ENCODE assay signal across 18 cellular contexts in the genomic region with DNA sequence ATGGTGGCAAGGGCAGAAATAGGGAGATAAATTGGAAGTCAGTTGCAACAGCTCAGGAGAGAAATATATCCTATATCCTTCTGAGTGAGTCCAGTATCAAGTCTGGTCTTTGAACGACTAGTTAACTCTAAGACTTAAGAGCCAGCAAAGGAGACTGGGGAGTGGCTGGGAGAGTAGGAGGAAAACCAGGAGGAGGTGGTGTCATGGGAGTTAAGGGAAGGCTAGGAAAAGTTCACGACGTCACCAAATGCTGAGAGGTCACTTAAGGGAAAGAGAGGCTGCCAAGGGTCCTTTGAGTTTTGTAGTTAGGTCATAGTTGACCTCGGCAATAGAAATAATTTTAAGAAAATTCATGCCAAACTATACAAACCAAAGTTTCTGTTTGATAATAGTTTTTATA. TPM values are rescaled to one million over a fixed set of nuclear protein-coding genes. Genes with fewer than 3 reads are reported as not detected.
"Had no signal": no experiment of that assay in that cellular context is flagged by ENCODE, and none has a peak within 500 bp of the region (broad histone marks: within the 10 kb centered on the region; RNA-seq: fewer than 3 reads in every experiment).

No MANE protein-coding gene starts in this region.

- H3K27ac Mint-ChIP-seq: activated T-helper 1 cell treated with anti-CD3 and anti-CD28 coated beads, Interleukin-12 subunit alpha, Interleukin-12 subunit beta, Interleukin-2, Interleukin-4 antibody, amounts not matched to agents 30 ng/mL and 10 ng/mL and 1 ng/mL, durations not matched to agents 14 hours and 24 hours and 36 hours; neural progenitor cell; stimulated activated naive B cell treated with anti-CD40 and anti-IgM and Interleukin-4, amounts not matched to agents 10 μg/mL and 1 μg/mL and 100 μg/mL, for 72 hours; type B pancreatic cell had no signal

- H3K9me3 ChIP-seq: body of pancreas, colonic mucosa had no signal

- H3K27ac ChIP-seq: body of pancreas, colonic mucosa, neural progenitor cell had no signal

- H3K4me1 Mint-ChIP-seq: neural progenitor cell had no signal

- H3K4me1 ChIP-seq: body of pancreas, colonic mucosa, neural progenitor cell had no signal

- H3K36me3 ChIP-seq: colonic mucosa, neural progenitor cell had no signal

- H3K4me3 ChIP-seq: body of pancreas, colonic mucosa, neural progenitor cell had no signal

- H3K27me3 ChIP-seq: body of pancreas, colonic mucosa, neural progenitor cell had no signal

- H3K4me3 Mint-ChIP-seq: activated T-helper 1 cell treated with anti-CD3 and anti-CD28 coated beads, Interleukin-12 subunit alpha, Interleukin-12 subunit beta, Interleukin-2, Interleukin-4 antibody, amounts not matched to agents 30 ng/mL and 10 ng/mL and 1 ng/mL, durations not matched to agents 14 hours and 24 hours and 36 hours; neural progenitor cell; stimulated activated naive B cell treated with anti-CD40 and anti-IgM and Interleukin-4, amounts not matched to agents 10 μg/mL and 1 μg/mL and 100 μg/mL, for 72 hours; type B pancreatic cell had no signal

- H3K9me3 Mint-ChIP-seq: activated T-helper 1 cell treated with anti-CD3 and anti-CD28 coated beads, Interleukin-12 subunit alpha, Interleukin-12 subunit beta, Interleukin-2, Interleukin-4 antibody, amounts not matched to agents 30 ng/mL and 10 ng/mL and 1 ng/mL, durations not matched to agents 14 hours and 24 hours and 36 hours; neural progenitor cell; stimulated activated naive B cell treated with anti-CD40 and anti-IgM and Interleukin-4, amounts not matched to agents 10 μg/mL and 1 μg/mL and 100 μg/mL, for 72 hours; type B pancreatic cell had no signal

- ATAC-seq: body of pancreas; esophagus mucosa; stimulated activated naive B cell treated with anti-CD40 and anti-IgM and Interleukin-4, amounts not matched to agents 10 μg/mL and 1 μg/mL and 100 μg/mL, for 72 hours had no signal

- H3K27me3 Mint-ChIP-seq: stimulated activated naive B cell treated with anti-CD40 and anti-IgM and Interleukin-4, amounts not matched to agents 10 μg/mL and 1 μg/mL and 100 μg/mL, for 72 hours; type B pancreatic cell had no signal

- DNase-seq: activated CD8-positive, alpha-beta memory T cell treated with anti-CD3 and anti-CD28 coated beads, Interleukin-2, amount 50 U/mL, for 48 hours; activated naive CD4-positive, alpha-beta T cell treated with Interleukin-2 at 50 U/mL for 16 hours; amniotic stem cell; body of pancreas; central memory CD4-positive, alpha-beta T cell; colonic mucosa; midbrain; SIG-M5; stimulated activated CD4-positive, alpha-beta T cell treated with anti-CD3 and anti-CD28 coated beads, Interleukin-2, amount 100 ng/mL, for 24 hours; stimulated activated naive B cell treated with anti-CD40 and anti-IgM and Interleukin-4, amounts not matched to agents 10 μg/mL and 1 μg/mL and 100 μg/mL, for 72 hours had no signal

RNA-seq across cellular contexts. Expression of a gene that starts 46.0 kb away (rescaled TPM):
- total RNA-seq: activated T-helper 1 cell treated with anti-CD3 and anti-CD28 coated beads, Interleukin-12 subunit alpha, Interleukin-12 subunit beta, Interleukin-2, Interleukin-4 antibody, amounts not matched to agents 30 ng/mL and 10 ng/mL and 1 ng/mL, durations not matched to agents 14 hours and 24 hours and 36 hours; esophagus mucosa; fibroblast of villous mesenchyme; lung microvascular endothelial cell; osteocyte; T-helper 1 cell treated with Interleukin-12 subunit alpha and Interleukin-12 subunit beta and Interleukin-4 antibody, amounts not matched to agents 30 ng/mL and 1 ng/mL, for 36 hours had no signal
